In the genomic region with DNA sequence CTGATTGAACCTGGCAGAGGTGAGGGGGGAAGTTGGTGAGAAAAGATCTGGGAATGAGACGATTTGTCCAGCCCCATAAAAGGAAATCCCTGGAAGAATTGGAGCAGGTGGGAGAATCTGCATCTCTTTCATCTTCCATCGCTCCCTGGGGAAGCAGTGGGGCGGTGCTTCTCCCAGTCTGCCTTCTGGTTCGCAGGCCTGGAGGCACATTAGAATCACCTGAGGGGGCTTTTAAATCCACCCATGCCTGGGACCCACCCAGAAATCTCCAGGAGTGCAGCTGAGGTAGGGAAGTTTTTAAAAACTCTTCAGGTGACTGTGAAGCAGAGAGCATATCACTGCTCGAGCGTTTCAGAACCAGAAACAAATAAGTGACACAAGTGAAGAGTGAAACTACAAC, we compare ENCODE assay signal across 32 cellular contexts. TPM values are rescaled to one million over a fixed set of nuclear protein-coding genes. Genes with fewer than 3 reads are reported as not detected.
DNase-seq lines count a peak whose midpoint lies in the region; ATAC-seq, FAIRE-seq and TF ChIP-seq lines count a peak whose summit lies in the region.
"Had no signal": no experiment of that assay in that cellular context is flagged by ENCODE, and none has a peak within 500 bp of the region (broad histone marks: within the 10 kb centered on the region; RNA-seq: fewer than 3 reads in every experiment).

No MANE protein-coding gene starts in this region.

- H3K27me3 ChIP-seq in H7 (ENCODE audit: control insufficient read depth, insufficient read depth, low read length): no peaks in the 10 kb centered on the region
- H3K27me3 ChIP-seq in esophagus muscularis mucosa: no peaks in the 10 kb centered on the region
- H3K27me3 ChIP-seq in gastrocnemius medialis: no peaks in the 10 kb centered on the region
- H3K27me3 ChIP-seq: BLaER1 treated with 17β-estradiol and CSF1 and Interleukin-3, amounts not matched to agents 10 nM and 100 nM; cardiac muscle cell; MG63; spleen; suprapubic skin had no signal

- no peak for TF ChIP-seq EP300 in esophagus muscularis mucosa (IDR thresholded peaks at IDR 0.05)

- TF ChIP-seq POLR2A in esophagus muscularis mucosa (IDR thresholded peaks at IDR 0.05; ENCODE audit: low read depth) (no peak), gastrocnemius medialis (IDR thresholded peaks at IDR 0.05) (no peak), GM12892 (IDR thresholded peaks at IDR 0.05; ENCODE audit: low read depth, low read length) (no peak)

- H3K4me3 Mint-ChIP-seq in effector memory CD8-positive, alpha-beta T cell: no peak overlapping the region
- H3K4me3 Mint-ChIP-seq: activated CD4-positive, alpha-beta T cell treated with anti-CD3 and anti-CD28 coated beads, Interleukin-2, amount 10 ng/mL, durations not matched to agents 24 days and 14 days; activated naive CD4-positive, alpha-beta T cell treated with anti-CD3 and anti-CD28 coated beads, Interleukin-2, amount 10 ng/mL, durations not matched to agents 7 days and 5 days; activated T-helper 1 cell treated with anti-CD3 and anti-CD28 coated beads, Interleukin-12 subunit alpha, Interleukin-12 subunit beta, Interleukin-2, Interleukin-4 antibody, amounts not matched to agents 30 ng/mL and 10 ng/mL and 1 ng/mL, durations not matched to agents 14 hours and 24 hours and 36 hours; HFFc6; stimulated activated memory B cell treated with anti-CD40 and anti-IgM and Interleukin-4, amounts not matched to agents 10 μg/mL and 1 μg/mL and 100 μg/mL, for 72 hours; T-helper 2 cell treated with Interferon-gamma antibody and Interleukin-4, amounts not matched to agents 5 μg/mL and 100 μg/mL, for 36 hours had no signal

- H3K27me3 Mint-ChIP-seq in effector memory CD8-positive, alpha-beta T cell: peaks cover 0 to 19% of the 10 kb centered on the region in 2 donors
- H3K27me3 Mint-ChIP-seq: naive B cell; stimulated activated memory B cell treated with anti-CD40 and anti-IgM and Interleukin-4, amounts not matched to agents 10 μg/mL and 1 μg/mL and 100 μg/mL, for 72 hours had no signal

- DNase-seq in H7 (peak; percentile 31), NCI-H69 (lab: John Stamatoyannopoulos, UW) (peak; percentile 96), esophagus muscularis mucosa (ENCODE audit: extremely low spot score) (peak; percentile 24), gastrocnemius medialis (no peak), KBM-7 (no peak), GM12892 (ENCODE audit: insufficient read length) (no peak), mucosa of gallbladder (ENCODE audit: low spot score) (no peak)
- no peak for DNase-seq in effector memory CD8-positive, alpha-beta T cell
- DNase-seq: activated CD4-positive, alpha-beta T cell treated with anti-CD3 and anti-CD28 coated beads, Interleukin-2, amount 10 ng/mL, durations not matched to agents 24 days and 14 days; activated naive CD4-positive, alpha-beta T cell treated with anti-CD3 and anti-CD28 coated beads, Interleukin-2, amount 10 ng/mL, durations not matched to agents 7 days and 5 days; amygdala; Caco-2; cortex of kidney; glutamatergic neuron; HFFc6; left colon; mesendoderm; MG63; naive B cell; NCI-H1417 treated with DMSO at 0.1 percent for 48 hours; NCI-H2081 treated with DMSO at 0.1 percent for 48 hours; NCI-H524 treated with DMSO at 0.1 percent for 48 hours; spleen; stimulated activated CD4-positive, alpha-beta T cell treated with anti-CD3 and anti-CD28 coated beads, Interleukin-4, amount 100 ng/mL, for 1 hour had no signal

- no peak overlapping the region for H3K27ac Mint-ChIP-seq in effector memory CD8-positive, alpha-beta T cell
- H3K27ac Mint-ChIP-seq: activated CD4-positive, alpha-beta T cell treated with anti-CD3 and anti-CD28 coated beads, Interleukin-2, amount 10 ng/mL, durations not matched to agents 24 days and 14 days; activated naive CD4-positive, alpha-beta T cell treated with anti-CD3 and anti-CD28 coated beads, Interleukin-2, amount 10 ng/mL, durations not matched to agents 7 days and 5 days; activated T-helper 1 cell treated with anti-CD3 and anti-CD28 coated beads, Interleukin-12 subunit alpha, Interleukin-12 subunit beta, Interleukin-2, Interleukin-4 antibody, amounts not matched to agents 30 ng/mL and 10 ng/mL and 1 ng/mL, durations not matched to agents 14 hours and 24 hours and 36 hours; HFFc6; naive B cell; stimulated activated memory B cell treated with anti-CD40 and anti-IgM and Interleukin-4, amounts not matched to agents 10 μg/mL and 1 μg/mL and 100 μg/mL, for 72 hours; T-helper 2 cell treated with Interferon-gamma antibody and Interleukin-4, amounts not matched to agents 5 μg/mL and 100 μg/mL, for 36 hours had no signal

- intact Hi-C loops in esophagus muscularis mucosa (cut with DNase I) (no loop called here), gastrocnemius medialis (cut with DNase I; ENCODE audit: low total_unique reads) (loop anchor here (1.0 to 2.0 kb wide), 3 partner anchors 22 to 73 kb away; a partner anchor contains a TSS)

- in situ Hi-C loops in gastrocnemius medialis (cut with MboI; ENCODE audit: low sequenced_read_pairs in 4 of 4): no loop called here
- in situ Hi-C loops in KBM-7 (cut with MboI; ENCODE audit: low pct_unique_long_range_greater_than_20kb, low sequenced_read_pairs): no loop called here

- no peak for ATAC-seq in gastrocnemius medialis
- no peak for ATAC-seq in effector memory CD8-positive, alpha-beta T cell (replicated peaks)
- ATAC-seq: K562; left colon; stimulated activated memory B cell treated with anti-CD40 and anti-IgM and Interleukin-4, amounts not matched to agents 10 μg/mL and 1 μg/mL and 100 μg/mL, for 72 hours had no signal

- H3K9me3 ChIP-seq in esophagus muscularis mucosa (no peaks in the 10 kb centered on the region), gastrocnemius medialis (no peaks in the 10 kb centered on the region)
- H3K9me3 ChIP-seq: BLaER1 treated with 17β-estradiol and CSF1 and Interleukin-3, amounts not matched to agents 10 nM and 100 nM; Caco-2; MG63; spleen; suprapubic skin had no signal

- no peak for FAIRE-seq in GM12892 (lab: Jason Lieb, UNC)
- FAIRE-seq: endometrium, K562 had no signal

- no peaks in the 10 kb centered on the region for H3K36me3 Mint-ChIP-seq in effector memory CD8-positive, alpha-beta T cell (ENCODE audit: insufficient read depth)
- H3K36me3 Mint-ChIP-seq: activated naive CD4-positive, alpha-beta T cell treated with anti-CD3 and anti-CD28 coated beads, Interleukin-2, amount 10 ng/mL, durations not matched to agents 7 days and 5 days; naive B cell; stimulated activated memory B cell treated with anti-CD40 and anti-IgM and Interleukin-4, amounts not matched to agents 10 μg/mL and 1 μg/mL and 100 μg/mL, for 72 hours had no signal

- H3K4me3 ChIP-seq in H7 (ENCODE audit: insufficient read depth, low read depth, low read length) (no peak overlapping the region), esophagus muscularis mucosa (no peak overlapping the region), gastrocnemius medialis (peak overlapping the region in 2 of 4 donors; percentile 7 to 9)
- H3K4me3 ChIP-seq: BLaER1 treated with 17β-estradiol and CSF1 and Interleukin-3, amounts not matched to agents 10 nM and 100 nM; cardiac muscle cell; K562; MG63; spleen; suprapubic skin had no signal

- H3K27ac ChIP-seq in esophagus muscularis mucosa (replicated peaks in 1 of 4) (peak overlapping the region; percentile 63 to 83 (median 72)), gastrocnemius medialis (peak overlapping the region; percentile 91 to 98 (median 93))
- H3K27ac ChIP-seq: BLaER1 treated with 17β-estradiol and CSF1 and Interleukin-3, amounts not matched to agents 10 nM and 100 nM; suprapubic skin had no signal

- H3K36me3 ChIP-seq in H7 (replicated peaks; ENCODE audit: control insufficient read depth, insufficient read depth, low read length) (no peaks in the 10 kb centered on the region), esophagus muscularis mucosa (no peaks in the 10 kb centered on the region), gastrocnemius medialis (no peaks in the 10 kb centered on the region)
- H3K36me3 ChIP-seq: BLaER1 treated with 17β-estradiol and CSF1 and Interleukin-3, amounts not matched to agents 10 nM and 100 nM; cardiac muscle cell; MG63; spleen; suprapubic skin had no signal

- WGBS in esophagus muscularis mucosa: 87% methylated on average over 6 of the region's 6 CpGs

- H3K4me1 ChIP-seq in esophagus muscularis mucosa (peaks cover 8 to 25% (median 24%) of the 10 kb centered on the region in 4 donors), gastrocnemius medialis (peaks cover 39 to 46% of the 10 kb centered on the region in 2 donors)
- H3K4me1 ChIP-seq: Caco-2, spleen had no signal

- H3K4me1 Mint-ChIP-seq in effector memory CD8-positive, alpha-beta T cell (ENCODE audit: low read depth in 2 of 2): no peaks in the 10 kb centered on the region
- H3K4me1 Mint-ChIP-seq: activated CD4-positive, alpha-beta T cell treated with anti-CD3 and anti-CD28 coated beads, Interleukin-2, amount 10 ng/mL, durations not matched to agents 24 days and 14 days; activated naive CD4-positive, alpha-beta T cell treated with anti-CD3 and anti-CD28 coated beads, Interleukin-2, amount 10 ng/mL, durations not matched to agents 7 days and 5 days had no signal

- H3K9me3 Mint-ChIP-seq in effector memory CD8-positive, alpha-beta T cell: no peaks in the 10 kb centered on the region
- H3K9me3 Mint-ChIP-seq: activated CD4-positive, alpha-beta T cell treated with anti-CD3 and anti-CD28 coated beads, Interleukin-2, amount 10 ng/mL, durations not matched to agents 24 days and 14 days; activated naive CD4-positive, alpha-beta T cell treated with anti-CD3 and anti-CD28 coated beads, Interleukin-2, amount 10 ng/mL, durations not matched to agents 7 days and 5 days; activated T-helper 1 cell treated with anti-CD3 and anti-CD28 coated beads, Interleukin-12 subunit alpha, Interleukin-12 subunit beta, Interleukin-2, Interleukin-4 antibody, amounts not matched to agents 30 ng/mL and 10 ng/mL and 1 ng/mL, durations not matched to agents 14 hours and 24 hours and 36 hours; HFFc6; T-helper 2 cell treated with Interferon-gamma antibody and Interleukin-4, amounts not matched to agents 5 μg/mL and 100 μg/mL, for 36 hours had no signal

- TF ChIP-seq CTCF in esophagus muscularis mucosa (IDR thresholded peaks at IDR 0.05) (no peak), gastrocnemius medialis (IDR thresholded peaks at IDR 0.05 in 4 of 5, conservative IDR thresholded peaks at IDR 0.05 in 1 of 5) (no peak)

RNA-seq across cellular contexts. Expression of a gene that starts 26.7 kb away (rescaled TPM):
- 25.2 and 30.7 TPM in 2 replicates for total RNA-seq in H7 (2014; rRNA removed; shearing (Covaris generic))
- total RNA-seq in esophagus muscularis mucosa: 100 to 1,000 TPM in 1 of 4 donors, 10 to 100 TPM in 3; 83.6 to 135 (median 90.8) TPM
- total RNA-seq in gastrocnemius medialis: 10 to 100 TPM; 81.5 to 90.9 (median 83.2) TPM
- 29.0 TPM for polyA plus RNA-seq in GM12892 (2012; ENCODE audit: missing spikeins)
- 116 TPM for total RNA-seq in mucosa of gallbladder

Comparison
In these comparisons a context has a peak if more than half of its experiments do, and no peak if none do; other contexts are left out.
1. DNase-seq: peak in H7 (single experiment), NCI-H69 (single experiment) and esophagus muscularis mucosa (single experiment); none in gastrocnemius medialis (0 of 2), KBM-7 (single experiment), effector memory CD8-positive, alpha-beta T cell (0 of 3), GM12892 (single experiment) and mucosa of gallbladder (single experiment).